1 cellular context compared by ENCODE assay signal in genomic region chr17:38564254-38564605, GRCh38.
TF ChIP-seq lines count a peak whose summit lies in the region.

No MANE protein-coding gene starts in this region.

TF ChIP-seq in WTC11, 78 proteins besides CTCF, POLR2A, EP300 and RAD21 (continued from another document):
- no peak for TF ChIP-seq ZNF532 (CRISPR knock-in tag; IDR thresholded peaks at IDR 0.05; ENCODE audit: borderline replicate concordance)
- TF ChIP-seq ZNF317 (CRISPR knock-in tag; IDR thresholded peaks at IDR 0.05; ENCODE audit: borderline replicate concordance, low read depth) = no peak
- TF ChIP-seq NFYB (CRISPR knock-in tag; conservative IDR thresholded peaks at IDR 0.05; ENCODE audit: low read depth) = no peak
- no peak for TF ChIP-seq CREM (CRISPR knock-in tag; IDR thresholded peaks at IDR 0.05)
